In the genomic region with DNA sequence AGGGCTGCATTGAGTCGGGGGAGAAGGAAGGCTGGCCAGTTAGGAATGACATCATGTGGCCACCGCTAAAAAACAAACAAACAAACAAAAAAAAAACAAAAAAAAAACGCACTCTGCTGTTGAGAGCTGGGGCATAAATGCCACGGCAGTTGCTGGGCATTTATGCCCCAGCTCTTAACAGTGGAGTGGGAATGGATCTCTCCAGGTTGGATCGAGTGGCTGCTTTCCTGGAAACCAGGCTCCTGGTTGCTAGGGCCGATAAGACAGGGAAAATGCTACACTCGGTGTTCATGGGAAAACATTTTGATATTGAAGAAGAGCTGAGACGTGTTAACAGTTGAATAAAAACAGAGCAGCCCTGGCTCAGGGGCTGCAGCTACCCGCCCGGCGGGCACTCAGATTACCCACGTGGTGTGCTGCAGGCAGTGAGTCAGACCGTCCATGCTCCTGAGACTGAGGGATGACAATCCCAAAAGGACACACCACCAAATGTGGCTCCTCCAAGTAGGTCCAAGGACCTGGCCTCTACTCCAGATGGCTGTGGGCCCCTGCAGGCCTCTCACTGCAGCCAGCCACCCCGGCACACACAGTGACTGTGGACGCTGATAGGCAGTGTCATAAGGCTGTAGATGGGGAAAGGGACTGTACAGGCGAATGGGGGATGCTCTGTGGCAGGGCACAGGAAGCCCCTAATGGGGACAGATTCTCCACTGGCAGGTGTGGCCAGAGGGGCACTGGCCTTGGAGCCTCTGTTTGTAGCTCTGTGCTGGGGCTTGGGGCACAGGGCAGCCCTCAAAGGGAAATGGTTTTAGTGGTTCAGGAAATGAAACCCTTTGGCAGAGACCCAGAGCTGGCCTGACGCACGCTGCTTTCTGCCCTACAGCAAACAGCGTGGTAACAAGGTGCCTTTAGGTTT, we compare ENCODE assay signal across 7 cellular contexts.
A peak's percentile ranks its signal among the peaks of the same experiment; 100 is the strongest.
DNase-seq lines count a peak whose midpoint lies in the region; ATAC-seq and TF ChIP-seq lines count a peak whose summit lies in the region.

No MANE protein-coding gene starts in this region.

- H3K27me3 ChIP-seq in HCT116 (ENCODE audit: insufficient read depth, low read length) (no peaks in the 10 kb centered on the region), adrenal gland (no peaks in the 10 kb centered on the region), Caco-2 (replicated peaks; ENCODE audit: control insufficient read depth, insufficient read depth, low read length) (no peaks in the 10 kb centered on the region)

- BruUV-seq in HCT116 (replicated peaks; lab: Mats Ljungman, UMichigan) (no TSS peak), Caco-2 (replicated peaks; lab: Mats Ljungman, UMichigan) (no TSS peak)

- intact Hi-C loops in HCT116 (cut with micrococcal nuclease) (no loop called here), adrenal gland (cut with DNase I) (no loop called here), Caco-2 (cut with micrococcal nuclease; ENCODE audit: unreplicated experiment) (no loop called here)

- no peak for DNase-seq in HCT116 (ENCODE audit: low read depth, low spot score)
- peak; percentile 52 for DNase-seq in NCI-H1092 treated with DMSO at 0.1 percent for 48 hours (lab: John Stamatoyannopoulos, UW)
- peak; percentile 63 to 83 (median 78) for DNase-seq in adrenal gland
- peak; percentile 59 for DNase-seq in myocyte (ENCODE audit: low read depth)
- DNase-seq in Caco-2, result no peak
- no peak for DNase-seq in naive thymus-derived CD8-positive, alpha-beta T cell

- CTCF ChIA-PET in HCT116 (lab: Charles Lee), result interaction anchor here (1.2 kb wide), 1 partner anchor 55 kb away, joined by 3 read pairs; no protein-coding TSS in a partner anchor
- CTCF ChIA-PET in Caco-2 (lab: Charles Lee), result no interaction called here

- TF ChIP-seq CTCF in HCT116 (IDR thresholded peaks at IDR 0.05 in 2 of 3, conservative IDR thresholded peaks at IDR 0.05 in 1 of 3; ENCODE audit: borderline replicate concordance in 1 of 3, insufficient read depth in 1 of 3, low read depth in 2 of 3, low read length in 2 of 3) (no peak), adrenal gland (IDR thresholded peaks at IDR 0.05) (no peak), Caco-2 (IDR thresholded peaks at IDR 0.05; ENCODE audit: insufficient read depth in 1 of 2, low read depth in 1 of 2, low read length in 1 of 2, severe bottlenecking in 1 of 2, unreplicated experiment in 1 of 2) (no peak)

- no peaks in the 10 kb centered on the region for H3K9me2 ChIP-seq in HCT116 (ENCODE audit: insufficient read depth)

- no peaks in the 10 kb centered on the region for H3K36me3 ChIP-seq in HCT116 (ENCODE audit: control insufficient read depth in 1 of 2, insufficient read depth in 2 of 2, low read length in 2 of 2)
- H3K36me3 ChIP-seq in adrenal gland (replicated peaks in 1 of 2), result no peaks in the 10 kb centered on the region
- H3K36me3 ChIP-seq in Caco-2 (ENCODE audit: control insufficient read depth, insufficient read depth, low read length), result no peaks in the 10 kb centered on the region

- RAD21 ChIA-PET in HCT116 (lab: Charles Lee; ENCODE audit: low non-redundant PET in 1 of 2, low total read pairs in 2 of 2, uncharacterized antibody in 2 of 2, unreplicated experiment in 2 of 2), result interaction anchor here in 1 of 2 experiments (1.5 kb wide), 1 partner anchor 36 kb away, joined by 3 read pairs; no protein-coding TSS in a partner anchor

- H2AFZ ChIP-seq in HCT116 (ENCODE audit: low read depth, low read length, poor library complexity, severe bottlenecking), result peak overlapping the region; percentile 46

- POLR2A ChIA-PET in HCT116 (lab: Charles Lee) (interaction anchor here (1.0 to 3.1 kb wide), 4 partner anchors 13 to 31 kb away, joined by 3 to 20 read pairs (median 8); no protein-coding TSS in a partner anchor), Caco-2 (lab: Charles Lee) (no interaction called here)
- POLR2A ChIA-PET in naive thymus-derived CD8-positive, alpha-beta T cell (lab: Charles Lee), result no interaction called here

- no peak overlapping the region for H3K27ac Mint-ChIP-seq in Caco-2 (ENCODE audit: unreplicated experiment)
- H3K27ac Mint-ChIP-seq in naive thymus-derived CD8-positive, alpha-beta T cell, result no peak overlapping the region

- H3K79me2 ChIP-seq in HCT116 (ENCODE audit: insufficient read depth, low read length), result no peaks in the 10 kb centered on the region

- H3K4me2 ChIP-seq in HCT116 (ENCODE audit: low read length), result peak overlapping the region; percentile 73

- H3K4me3 Mint-ChIP-seq in Caco-2 (ENCODE audit: unreplicated experiment), result no peak overlapping the region
- no peak overlapping the region for H3K4me3 Mint-ChIP-seq in naive thymus-derived CD8-positive, alpha-beta T cell

- no peaks in the 10 kb centered on the region for H3K27me3 Mint-ChIP-seq in Caco-2 (ENCODE audit: insufficient read depth, unreplicated experiment)
- peaks cover 1 to 21% (median 7%) of the 10 kb centered on the region in 5 donors for H3K27me3 Mint-ChIP-seq in naive thymus-derived CD8-positive, alpha-beta T cell

- no peak for TF ChIP-seq RAD21 in HCT116 (IDR thresholded peaks at IDR 0.05; ENCODE audit: low read depth)

- H3K4me1 ChIP-seq in HCT116 (ENCODE audit: control insufficient read depth in 1 of 2, insufficient read depth in 2 of 2, low read length in 2 of 2) (peaks cover 44 to 58% of the 10 kb centered on the region in 2 experiments), adrenal gland (replicated peaks in 1 of 2) (peaks cover 4 to 15% of the 10 kb centered on the region in 2 donors), Caco-2 (no peaks in the 10 kb centered on the region)

- H3K9me3 ChIP-seq in HCT116 (ENCODE audit: control insufficient read depth in 1 of 2, insufficient read depth in 1 of 2, low read depth in 1 of 2, low read length in 2 of 2) (no peaks in the 10 kb centered on the region), adrenal gland (replicated peaks in 1 of 3) (no peaks in the 10 kb centered on the region), Caco-2 (no peaks in the 10 kb centered on the region)

- no peaks in the 10 kb centered on the region for H3K36me3 Mint-ChIP-seq in Caco-2 (ENCODE audit: insufficient read depth, unreplicated experiment)
- H3K36me3 Mint-ChIP-seq in naive thymus-derived CD8-positive, alpha-beta T cell, result no peaks in the 10 kb centered on the region

- H3K9ac ChIP-seq in HCT116 (ENCODE audit: low read length), result peak overlapping the region; percentile 59

- TF ChIP-seq POLR2A in HCT116 (IDR thresholded peaks at IDR 0.05; ENCODE audit: borderline replicate concordance, extremely low read depth, insufficient read depth, insufficient read length) (no peak), adrenal gland (IDR thresholded peaks at IDR 0.05) (peak in 1 of 2 donors; percentile 40)

- no peaks in the 10 kb centered on the region for H4K20me1 ChIP-seq in HCT116 (ENCODE audit: insufficient read depth)

- H3K4me1 Mint-ChIP-seq in Caco-2 (ENCODE audit: low read depth, unreplicated experiment), result no peaks in the 10 kb centered on the region
- peaks cover 0 to 15% (median 0%) of the 10 kb centered on the region in 4 donors for H3K4me1 Mint-ChIP-seq in naive thymus-derived CD8-positive, alpha-beta T cell

- peak overlapping the region; percentile 69 for H3K27ac ChIP-seq in HCT116 (ENCODE audit: low read depth, low read length)
- H3K27ac ChIP-seq in adrenal gland, result peak overlapping the region; percentile 42 to 86 (median 70)

- ATAC-seq in GM18511 (IDR thresholded peaks at IDR 0.05; ENCODE audit: unreplicated experiment) (peak; percentile 96), HCT116 (peak; percentile 74)
- no peak for ATAC-seq in naive thymus-derived CD8-positive, alpha-beta T cell

- WGBS in adrenal gland, 4 donors, result 30 to 44% (median 33%) methylated on average over 17 to 19 of the region's 19 CpGs

- H3K4me3 ChIP-seq in HCT116 (replicated peaks in 1 of 2; ENCODE audit: low read depth in 1 of 2, low read length in 2 of 2) (peak overlapping the region in 1 of 2 experiments; percentile 22; a peak in 2 of 4 replicates), adrenal gland (peak overlapping the region in 1 of 4 donors; percentile 9), Caco-2 (ENCODE audit: low read depth, low read length) (no peak overlapping the region)

- no peaks in the 10 kb centered on the region for H3K9me3 Mint-ChIP-seq in Caco-2 (ENCODE audit: unreplicated experiment)
- no peaks in the 10 kb centered on the region for H3K9me3 Mint-ChIP-seq in naive thymus-derived CD8-positive, alpha-beta T cell

TF ChIP-seq in HCT116, 20 proteins besides CTCF, POLR2A, EP300 and RAD21:
- TF ChIP-seq, protein P1, sequence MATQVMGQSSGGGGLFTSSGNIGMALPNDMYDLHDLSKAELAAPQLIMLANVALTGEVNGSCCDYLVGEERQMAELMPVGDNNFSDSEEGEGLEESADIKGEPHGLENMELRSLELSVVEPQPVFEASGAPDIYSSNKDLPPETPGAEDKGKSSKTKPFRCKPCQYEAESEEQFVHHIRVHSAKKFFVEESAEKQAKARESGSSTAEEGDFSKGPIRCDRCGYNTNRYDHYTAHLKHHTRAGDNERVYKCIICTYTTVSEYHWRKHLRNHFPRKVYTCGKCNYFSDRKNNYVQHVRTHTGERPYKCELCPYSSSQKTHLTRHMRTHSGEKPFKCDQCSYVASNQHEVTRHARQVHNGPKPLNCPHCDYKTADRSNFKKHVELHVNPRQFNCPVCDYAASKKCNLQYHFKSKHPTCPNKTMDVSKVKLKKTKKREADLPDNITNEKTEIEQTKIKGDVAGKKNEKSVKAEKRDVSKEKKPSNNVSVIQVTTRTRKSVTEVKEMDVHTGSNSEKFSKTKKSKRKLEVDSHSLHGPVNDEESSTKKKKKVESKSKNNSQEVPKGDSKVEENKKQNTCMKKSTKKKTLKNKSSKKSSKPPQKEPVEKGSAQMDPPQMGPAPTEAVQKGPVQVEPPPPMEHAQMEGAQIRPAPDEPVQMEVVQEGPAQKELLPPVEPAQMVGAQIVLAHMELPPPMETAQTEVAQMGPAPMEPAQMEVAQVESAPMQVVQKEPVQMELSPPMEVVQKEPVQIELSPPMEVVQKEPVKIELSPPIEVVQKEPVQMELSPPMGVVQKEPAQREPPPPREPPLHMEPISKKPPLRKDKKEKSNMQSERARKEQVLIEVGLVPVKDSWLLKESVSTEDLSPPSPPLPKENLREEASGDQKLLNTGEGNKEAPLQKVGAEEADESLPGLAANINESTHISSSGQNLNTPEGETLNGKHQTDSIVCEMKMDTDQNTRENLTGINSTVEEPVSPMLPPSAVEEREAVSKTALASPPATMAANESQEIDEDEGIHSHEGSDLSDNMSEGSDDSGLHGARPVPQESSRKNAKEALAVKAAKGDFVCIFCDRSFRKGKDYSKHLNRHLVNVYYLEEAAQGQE (IDR thresholded peaks at IDR 0.05; ENCODE audit: low read depth), result no peak
- TF ChIP-seq POLR2AphosphoS5 (IDR thresholded peaks at IDR 0.05; ENCODE audit: low read depth, low read length), result peak; percentile 66

Comparison
In these comparisons a context has a peak if more than half of its experiments do, and no peak if none do; other contexts are left out.
1. ATAC-seq: peak in GM18511 (single experiment) and HCT116 (single experiment); none in naive thymus-derived CD8-positive, alpha-beta T cell (0 of 2).
2. DNase-seq: peak in NCI-H1092 treated with DMSO at 0.1 percent for 48 hours (single experiment), adrenal gland (7 of 7) and myocyte (single experiment); none in HCT116 (single experiment), Caco-2 (0 of 2) and naive thymus-derived CD8-positive, alpha-beta T cell (0 of 10).